8 cellular contexts compared by ENCODE assay signal in genomic region chr11:75339685-75340409, GRCh38. TPM values are rescaled to one million over a fixed set of nuclear protein-coding genes. Genes with fewer than 3 reads are reported as not detected.
DNase-seq lines count a peak whose midpoint lies in the region; ATAC-seq lines count a peak whose summit lies in the region.

No MANE protein-coding gene starts in this region.

- no peak for DNase-seq in T-helper 2 cell treated with Interferon-gamma antibody and Interleukin-4, amounts not matched to agents 5 μg/mL and 100 μg/mL, for 36 hours (ENCODE audit: low spot score)
- DNase-seq in T-helper 2 cell (no peak), SKM-1 treated with dmso at 0.1 percent for 144 hours (lab: John Stamatoyannopoulos, UW; ENCODE audit: unreplicated experiment) (peak; percentile 72), Right ventricle myocardium superior (peak; percentile 54)
- DNase-seq in stimulated activated effector memory CD8-positive, alpha-beta T cell treated with anti-CD3 and anti-CD28 coated beads, Interleukin-12 subunit alpha, Interleukin-12 subunit beta, amount 100 ng/mL, for 72 hours (ENCODE audit: low spot score in 2 of 2): no peak

- H3K4me1 Mint-ChIP-seq in T-helper 2 cell treated with Interferon-gamma antibody and Interleukin-4, amounts not matched to agents 5 μg/mL and 100 μg/mL, for 36 hours (ENCODE audit: low read depth): peaks cover 71% of the 10 kb centered on the region
- H3K4me1 Mint-ChIP-seq in stimulated activated effector memory CD8-positive, alpha-beta T cell treated with anti-CD3 and anti-CD28 coated beads, Interleukin-12 subunit alpha, Interleukin-12 subunit beta, amount 100 ng/mL, for 72 hours: peaks cover 63% of the 10 kb centered on the region

- H3K27me3 Mint-ChIP-seq in T-helper 2 cell treated with Interferon-gamma antibody and Interleukin-4, amounts not matched to agents 5 μg/mL and 100 μg/mL, for 36 hours (ENCODE audit: low read depth): no peaks in the 10 kb centered on the region

- peaks cover 7% of the 10 kb centered on the region for H3K36me3 Mint-ChIP-seq in T-helper 2 cell treated with Interferon-gamma antibody and Interleukin-4, amounts not matched to agents 5 μg/mL and 100 μg/mL, for 36 hours (ENCODE audit: low read depth)
- no peaks in the 10 kb centered on the region for H3K36me3 Mint-ChIP-seq in stimulated activated effector memory CD8-positive, alpha-beta T cell treated with anti-CD3 and anti-CD28 coated beads, Interleukin-12 subunit alpha, Interleukin-12 subunit beta, amount 100 ng/mL, for 72 hours

- intact Hi-C loops in Right ventricle myocardium superior (cut with DNase I): no loop called here

- peak overlapping the region; percentile 81 for H3K4me3 Mint-ChIP-seq in T-helper 2 cell treated with Interferon-gamma antibody and Interleukin-4, amounts not matched to agents 5 μg/mL and 100 μg/mL, for 36 hours
- H3K4me3 Mint-ChIP-seq in stimulated activated effector memory CD8-positive, alpha-beta T cell treated with anti-CD3 and anti-CD28 coated beads, Interleukin-12 subunit alpha, Interleukin-12 subunit beta, amount 100 ng/mL, for 72 hours: peak overlapping the region; percentile 66

- ATAC-seq in Right ventricle myocardium superior (ENCODE audit: poor library complexity) (peak; percentile 35), HG03095 (IDR thresholded peaks at IDR 0.05; ENCODE audit: unreplicated experiment) (no peak), HG03175 (IDR thresholded peaks at IDR 0.05; ENCODE audit: unreplicated experiment) (no peak), HG03280 (IDR thresholded peaks at IDR 0.05; ENCODE audit: unreplicated experiment) (no peak)
- no peak for ATAC-seq in stimulated activated effector memory CD8-positive, alpha-beta T cell treated with anti-CD3 and anti-CD28 coated beads, Interleukin-12 subunit alpha, Interleukin-12 subunit beta, amount 100 ng/mL, for 72 hours

- peak overlapping the region; percentile 92 for H3K27ac Mint-ChIP-seq in T-helper 2 cell treated with Interferon-gamma antibody and Interleukin-4, amounts not matched to agents 5 μg/mL and 100 μg/mL, for 36 hours
- peak overlapping the region; percentile 95 for H3K27ac Mint-ChIP-seq in stimulated activated effector memory CD8-positive, alpha-beta T cell treated with anti-CD3 and anti-CD28 coated beads, Interleukin-12 subunit alpha, Interleukin-12 subunit beta, amount 100 ng/mL, for 72 hours

- no peaks in the 10 kb centered on the region for H3K9me3 Mint-ChIP-seq in T-helper 2 cell treated with Interferon-gamma antibody and Interleukin-4, amounts not matched to agents 5 μg/mL and 100 μg/mL, for 36 hours
- H3K9me3 Mint-ChIP-seq in stimulated activated effector memory CD8-positive, alpha-beta T cell treated with anti-CD3 and anti-CD28 coated beads, Interleukin-12 subunit alpha, Interleukin-12 subunit beta, amount 100 ng/mL, for 72 hours: no peaks in the 10 kb centered on the region

RNA-seq across cellular contexts. Expression of gene ARRB1, which starts 11.6 kb away (rescaled TPM):
- 24.6 TPM for total RNA-seq in Right ventricle myocardium superior

RNA-seq across cellular contexts. Expression of gene RPS3, which starts 59.5 kb away (rescaled TPM):
- 827 TPM for total RNA-seq in Right ventricle myocardium superior

Comparison
In these comparisons a context has a peak if more than half of its experiments do, and no peak if none do; other contexts are left out.
1. DNase-seq: peak in SKM-1 treated with dmso at 0.1 percent for 144 hours (single experiment) and Right ventricle myocardium superior (single experiment); none in T-helper 2 cell treated with Interferon-gamma antibody and Interleukin-4, amounts not matched to agents 5 μg/mL and 100 μg/mL, for 36 hours (single experiment), T-helper 2 cell (0 of 5) and stimulated activated effector memory CD8-positive, alpha-beta T cell treated with anti-CD3 and anti-CD28 coated beads, Interleukin-12 subunit alpha, Interleukin-12 subunit beta, amount 100 ng/mL, for 72 hours (0 of 2).